Comparison of ENCODE assay signal across 23 cellular contexts in the genomic region with DNA sequence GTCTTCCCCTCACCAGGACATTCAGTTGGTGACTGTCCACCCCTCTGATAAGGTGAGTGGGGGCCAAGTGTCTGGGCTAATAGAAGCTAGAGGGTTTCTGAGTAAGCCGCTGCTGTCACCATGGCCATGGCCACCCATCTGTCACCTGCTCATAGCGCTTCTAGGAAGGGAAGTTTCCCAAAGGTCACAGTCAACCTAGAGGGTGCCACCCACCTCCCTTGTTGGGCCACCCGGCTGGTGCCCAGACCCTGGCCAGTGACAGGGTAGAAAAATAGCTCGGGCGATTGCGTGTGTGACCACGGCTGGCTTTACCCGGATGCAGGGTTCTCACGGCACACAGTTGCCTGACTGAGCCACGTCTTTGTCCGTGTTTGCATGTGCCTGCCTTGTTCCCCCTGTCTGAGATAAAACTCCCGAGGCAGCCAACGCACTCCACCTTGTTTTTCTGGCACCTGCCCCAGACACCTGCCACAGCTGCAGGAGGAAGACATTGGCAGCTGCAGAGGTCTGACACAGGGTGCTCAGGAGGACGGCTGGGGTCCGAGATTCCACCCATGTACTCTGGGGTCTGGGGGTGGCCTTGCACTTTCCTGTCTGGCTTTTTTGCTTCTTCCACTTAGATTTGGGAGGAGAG. TPM values are rescaled to one million over a fixed set of nuclear protein-coding genes. Genes with fewer than 3 reads are reported as not detected.
"Had no signal": no experiment of that assay in that cellular context is flagged by ENCODE, and none has a peak within 500 bp of the region (broad histone marks: within the 10 kb centered on the region; RNA-seq: fewer than 3 reads in every experiment).

No MANE protein-coding gene starts in this region.

- H3K4me3 Mint-ChIP-seq: activated CD4-positive, alpha-beta T cell treated with anti-CD3 and anti-CD28 coated beads, Interleukin-2, amount 10 ng/mL, durations not matched to agents 7 days and 5 days; activated CD8-positive, alpha-beta T cell treated with anti-CD3 and anti-CD28 coated beads, Interleukin-2, amount 10 ng/mL, durations not matched to agents 7 days and 5 days; activated naive CD4-positive, alpha-beta T cell treated with anti-CD3 and anti-CD28 coated beads for 36 hours; activated T-cell treated with anti-CD3 and anti-CD28 coated beads, Interleukin-2, amount 50 U/mL, for 24 hours; naive thymus-derived CD4-positive, alpha-beta T cell; stimulated activated effector memory CD8-positive, alpha-beta T cell treated with anti-CD3 and anti-CD28 coated beads, Interleukin-12 subunit alpha, Interleukin-12 subunit beta, amount 100 ng/mL, for 72 hours had no signal

- H3K9me3 ChIP-seq: gastroesophageal sphincter, heart left ventricle, left ventricle myocardium inferior, neutrophil, testis, upper lobe of left lung had no signal

- ATAC-seq: activated CD4-positive, CD25-positive, alpha-beta regulatory T cell treated with anti-CD3 and anti-CD28 coated beads, Interleukin-2, amount 50 U/mL, for 24 hours; activated CD8-positive, alpha-beta T cell treated with anti-CD3 and anti-CD28 coated beads, Interleukin-2, amount 10 ng/mL, durations not matched to agents 7 days and 5 days; heart left ventricle; naive thymus-derived CD4-positive, alpha-beta T cell; sciatic nerve; stimulated activated effector memory CD8-positive, alpha-beta T cell treated with anti-CD3 and anti-CD28 coated beads, Interleukin-12 subunit alpha, Interleukin-12 subunit beta, amount 100 ng/mL, for 72 hours had no signal

- H3K9ac ChIP-seq: parathyroid adenoma had no signal

- H3K27ac ChIP-seq: brain microvascular endothelial cell, gastroesophageal sphincter, heart left ventricle, left ventricle myocardium inferior, neutrophil, parathyroid adenoma, testis, upper lobe of left lung had no signal

- H3K4me1 ChIP-seq: gastroesophageal sphincter, heart left ventricle, left ventricle myocardium inferior, parathyroid adenoma, testis, upper lobe of left lung had no signal

- H3K36me3 ChIP-seq: brain microvascular endothelial cell, gastroesophageal sphincter, heart left ventricle, left ventricle myocardium inferior, neutrophil, upper lobe of left lung had no signal

- H3K27me3 ChIP-seq: brain microvascular endothelial cell, neutrophil, testis, upper lobe of left lung had no signal

- H3K36me3 Mint-ChIP-seq: naive thymus-derived CD4-positive, alpha-beta T cell; stimulated activated effector memory CD8-positive, alpha-beta T cell treated with anti-CD3 and anti-CD28 coated beads, Interleukin-12 subunit alpha, Interleukin-12 subunit beta, amount 100 ng/mL, for 72 hours had no signal

- H3K27me3 Mint-ChIP-seq: activated CD4-positive, alpha-beta T cell treated with anti-CD3 and anti-CD28 coated beads, Interleukin-2, amount 10 ng/mL, durations not matched to agents 7 days and 5 days; activated T-cell treated with anti-CD3 and anti-CD28 coated beads, Interleukin-2, amount 50 U/mL, for 24 hours; naive thymus-derived CD4-positive, alpha-beta T cell had no signal

- H3K9me3 Mint-ChIP-seq: activated CD4-positive, alpha-beta T cell treated with anti-CD3 and anti-CD28 coated beads, Interleukin-2, amount 10 ng/mL, durations not matched to agents 7 days and 5 days; activated naive CD4-positive, alpha-beta T cell treated with anti-CD3 and anti-CD28 coated beads for 36 hours; activated T-cell treated with anti-CD3 and anti-CD28 coated beads, Interleukin-2, amount 50 U/mL, for 24 hours; naive thymus-derived CD4-positive, alpha-beta T cell; stimulated activated effector memory CD8-positive, alpha-beta T cell treated with anti-CD3 and anti-CD28 coated beads, Interleukin-12 subunit alpha, Interleukin-12 subunit beta, amount 100 ng/mL, for 72 hours had no signal

- H3K4me1 Mint-ChIP-seq: activated CD4-positive, alpha-beta T cell treated with anti-CD3 and anti-CD28 coated beads, Interleukin-2, amount 10 ng/mL, durations not matched to agents 7 days and 5 days; naive thymus-derived CD4-positive, alpha-beta T cell; stimulated activated effector memory CD8-positive, alpha-beta T cell treated with anti-CD3 and anti-CD28 coated beads, Interleukin-12 subunit alpha, Interleukin-12 subunit beta, amount 100 ng/mL, for 72 hours had no signal

- FAIRE-seq: colon, endometrium had no signal

- DNase-seq: activated CD4-positive, alpha-beta T cell treated with anti-CD3 and anti-CD28 coated beads, Interleukin-2, amount 10 ng/mL, durations not matched to agents 7 days and 5 days; activated CD8-positive, alpha-beta T cell treated with anti-CD3 and anti-CD28 coated beads, Interleukin-2, amount 10 ng/mL, durations not matched to agents 7 days and 5 days; activated naive CD4-positive, alpha-beta T cell treated with anti-CD3 and anti-CD28 coated beads for 36 hours; activated T-cell treated with anti-CD3 and anti-CD28 coated beads, Interleukin-2, amount 50 U/mL, for 24 hours; brain microvascular endothelial cell; central memory CD4-positive, alpha-beta T cell; heart left ventricle; left ventricle myocardium inferior; naive thymus-derived CD4-positive, alpha-beta T cell; stimulated activated CD4-positive, alpha-beta T cell treated with anti-CD3 and anti-CD28 coated beads, Interleukin-4, amount 100 ng/mL, for 24 hours; T-helper 1 cell; T1000; testis; upper lobe of left lung had no signal

- H3K4me3 ChIP-seq: gastroesophageal sphincter, heart left ventricle, left ventricle myocardium inferior, testis, upper lobe of left lung had no signal

- H3K27ac Mint-ChIP-seq: activated CD4-positive, alpha-beta T cell treated with anti-CD3 and anti-CD28 coated beads, Interleukin-2, amount 10 ng/mL, durations not matched to agents 7 days and 5 days; activated CD8-positive, alpha-beta T cell treated with anti-CD3 and anti-CD28 coated beads, Interleukin-2, amount 10 ng/mL, durations not matched to agents 7 days and 5 days; activated naive CD4-positive, alpha-beta T cell treated with anti-CD3 and anti-CD28 coated beads for 36 hours; activated T-cell treated with anti-CD3 and anti-CD28 coated beads, Interleukin-2, amount 50 U/mL, for 24 hours; stimulated activated effector memory CD8-positive, alpha-beta T cell treated with anti-CD3 and anti-CD28 coated beads, Interleukin-12 subunit alpha, Interleukin-12 subunit beta, amount 100 ng/mL, for 72 hours had no signal

RNA-seq across cellular contexts. Expression of a gene that starts 0.8 kb away (rescaled TPM):
- total RNA-seq: activated CD4-positive, alpha-beta T cell treated with anti-CD3 and anti-CD28 coated beads, Interleukin-2, amount 10 ng/mL, durations not matched to agents 7 days and 5 days; activated CD8-positive, alpha-beta T cell treated with anti-CD3 and anti-CD28 coated beads, Interleukin-2, amount 10 ng/mL, durations not matched to agents 7 days and 5 days; activated naive CD4-positive, alpha-beta T cell treated with anti-CD3 and anti-CD28 coated beads for 36 hours; heart left ventricle; kidney epithelial cell; left ventricle myocardium inferior; naive thymus-derived CD4-positive, alpha-beta T cell; sciatic nerve; upper lobe of left lung had no signal
- polyA plus RNA-seq: heart left ventricle; naive thymus-derived CD4-positive, alpha-beta T cell had no signal

RNA-seq across cellular contexts. Expression of a gene that starts 33.2 kb away (rescaled TPM):
- total RNA-seq: activated CD4-positive, alpha-beta T cell treated with anti-CD3 and anti-CD28 coated beads, Interleukin-2, amount 10 ng/mL, durations not matched to agents 7 days and 5 days; activated CD8-positive, alpha-beta T cell treated with anti-CD3 and anti-CD28 coated beads, Interleukin-2, amount 10 ng/mL, durations not matched to agents 7 days and 5 days; activated naive CD4-positive, alpha-beta T cell treated with anti-CD3 and anti-CD28 coated beads for 36 hours; gastroesophageal sphincter; heart left ventricle; kidney epithelial cell; left ventricle myocardium inferior; naive thymus-derived CD4-positive, alpha-beta T cell; sciatic nerve; testis; upper lobe of left lung had no signal
- polyA plus RNA-seq: heart left ventricle; naive thymus-derived CD4-positive, alpha-beta T cell had no signal
